In genomic region chr5:79990205-79990597, GRCh38 we compare ENCODE assay signal across 8 cellular contexts. TPM values are rescaled to one million over a fixed set of nuclear protein-coding genes. Genes with fewer than 3 reads are reported as not detected.
DNase-seq lines count a peak whose midpoint lies in the region; ATAC-seq, FAIRE-seq and TF ChIP-seq lines count a peak whose summit lies in the region.

No MANE protein-coding gene starts in this region.

- no peaks in the 10 kb centered on the region for H3K9me3 ChIP-seq in cardiac muscle cell (ENCODE audit: low read depth)
- H3K9me3 ChIP-seq in transverse colon: no peaks in the 10 kb centered on the region

- H3K9me3 Mint-ChIP-seq in activated T-helper 17 cell treated with anti-CD3 and anti-CD28 coated beads, Interleukin-2, amount 50 U/mL, for 72 hours: no peaks in the 10 kb centered on the region

- H3K27ac Mint-ChIP-seq in activated T-helper 17 cell treated with anti-CD3 and anti-CD28 coated beads, Interleukin-2, amount 50 U/mL, for 72 hours: peak overlapping the region; percentile 97

- H3K36me3 ChIP-seq in cardiac muscle cell (peaks cover 11% of the 10 kb centered on the region), transverse colon (peaks cover 0 to 32% (median 7%) of the 10 kb centered on the region in 4 donors)

- H3K27me3 Mint-ChIP-seq in activated T-helper 17 cell treated with anti-CD3 and anti-CD28 coated beads, Interleukin-2, amount 50 U/mL, for 72 hours: peaks cover 1% of the 10 kb centered on the region

- H3K4me1 ChIP-seq in cardiac muscle cell (ENCODE audit: low read depth) (peaks cover 15% of the 10 kb centered on the region), transverse colon (peaks cover 0 to 16% (median 10%) of the 10 kb centered on the region in 4 donors)

- in situ Hi-C loops in transverse colon (cut with MboI; ENCODE audit: low pct_ligation_motif_present in 1 of 4, low pct_unique_long_range_greater_than_20kb in 1 of 4, low sequenced_read_pairs in 3 of 4): no loop called here

- intact Hi-C loops in left cardiac atrium (cut with DNase I): loop anchor here in 1 of 2 donors (10.0 kb wide), 1 partner anchor 85 kb away; no protein-coding TSS in a partner anchor
- intact Hi-C loops in transverse colon (cut with DNase I; ENCODE audit: low total_unique reads): no loop called here

- peak overlapping the region; percentile 88 for H3K27ac ChIP-seq in cardiac muscle cell
- H3K27ac ChIP-seq in transverse colon: peak overlapping the region; percentile 74 to 86 (median 80)

- DNase-seq in cardiac muscle cell (ENCODE audit: low read depth in 1 of 2, low spot score in 1 of 2) (no peak), left cardiac atrium (no peak), transverse colon (no peak), NCI-H146 treated with DMSO at 0.1 percent for 48 hours (lab: John Stamatoyannopoulos, UW; ENCODE audit: unreplicated experiment) (no peak), HK-2 (ENCODE audit: unreplicated experiment) (no peak)

- WGBS in transverse colon (ENCODE audit: low coverage in 1 of 2), 2 donors: 60 to 76% methylated on average over 6 of the region's 6 CpGs

- H3K27me3 ChIP-seq in cardiac muscle cell (no peaks in the 10 kb centered on the region), transverse colon (peaks cover 9% of the 10 kb centered on the region)

- peak overlapping the region; percentile 55 for H3K4me3 ChIP-seq in cardiac muscle cell
- peak overlapping the region in 3 of 4 donors; percentile 65 to 94 (median 84) for H3K4me3 ChIP-seq in transverse colon

- TF ChIP-seq EP300 in transverse colon (IDR thresholded peaks at IDR 0.05; ENCODE audit: low read depth): no peak

- FAIRE-seq in islet of Langerhans (lab: Jason Lieb, UNC): peak; percentile 68

- peak overlapping the region; percentile 82 for H3K4me3 Mint-ChIP-seq in activated T-helper 17 cell treated with anti-CD3 and anti-CD28 coated beads, Interleukin-2, amount 50 U/mL, for 72 hours

- no peak for TF ChIP-seq POLR2A in transverse colon (IDR thresholded peaks at IDR 0.05)

- no peaks in the 10 kb centered on the region for H3K4me1 Mint-ChIP-seq in activated T-helper 17 cell treated with anti-CD3 and anti-CD28 coated beads, Interleukin-2, amount 50 U/mL, for 72 hours

- ATAC-seq in left cardiac atrium: no peak
- peak; percentile 41 for ATAC-seq in HG03039 (IDR thresholded peaks at IDR 0.05; ENCODE audit: unreplicated experiment)
- peak; percentile 84 for ATAC-seq in activated T-helper 17 cell treated with anti-CD3 and anti-CD28 coated beads, Interleukin-2, amount 50 U/mL, for 72 hours (replicated peaks)

- H3K36me3 Mint-ChIP-seq in activated T-helper 17 cell treated with anti-CD3 and anti-CD28 coated beads, Interleukin-2, amount 50 U/mL, for 72 hours (ENCODE audit: low read depth): peaks cover 50% of the 10 kb centered on the region

- TF ChIP-seq CTCF in cardiac muscle cell (IDR thresholded peaks at IDR 0.05; ENCODE audit: low read depth, low read length) (no peak), transverse colon (IDR thresholded peaks at IDR 0.05) (no peak)

RNA-seq across cellular contexts. Expression of gene MTX3, which starts 0.9 kb away (rescaled TPM):
- total RNA-seq in cardiac muscle cell (9.0 and 16.7 TPM in 2 replicates), left cardiac atrium (10 to 100 TPM; 11.2 to 12.2 TPM), transverse colon (1 to 10 TPM; 5.6 to 7.9 (median 7.4) TPM)
- 7.3 and 9.7 TPM in 2 replicates for polyA plus RNA-seq in cardiac muscle cell
- total RNA-seq in activated T-helper 17 cell treated with anti-CD3 and anti-CD28 coated beads, Interleukin-2, amount 50 U/mL, for 72 hours: 10 to 100 TPM; 25.4 to 35.2 TPM

RNA-seq across cellular contexts. Expression of gene THBS4, which starts 44.9 kb away (rescaled TPM):
- total RNA-seq in cardiac muscle cell (25.6 and 27.2 TPM in 2 replicates), left cardiac atrium (10 to 100 TPM in 1 of 2 donors, 1 to 10 TPM in 1; 9.2 to 37.1 TPM), transverse colon (100 to 1,000 TPM in 1 of 4 donors, 10 to 100 TPM in 1, 1 to 10 TPM in 2; 5.3 to 116 (median 9.1) TPM)
- polyA plus RNA-seq in cardiac muscle cell: 34.4 and 35.7 TPM in 2 replicates
- 1 to 10 TPM; 1.7 to 3.5 TPM for total RNA-seq in activated T-helper 17 cell treated with anti-CD3 and anti-CD28 coated beads, Interleukin-2, amount 50 U/mL, for 72 hours

Comparison
In these comparisons a context has a peak if more than half of its experiments do, and no peak if none do; other contexts are left out.
1. ATAC-seq: peak in HG03039 (single experiment) and activated T-helper 17 cell treated with anti-CD3 and anti-CD28 coated beads, Interleukin-2, amount 50 U/mL, for 72 hours (single experiment); none in left cardiac atrium (0 of 2).